In genomic region chrX:153974726-153975286, GRCh38 we compare ENCODE assay signal across 10 cellular contexts. TPM values are rescaled to one million over a fixed set of nuclear protein-coding genes. Genes with fewer than 3 reads are reported as not detected.
A peak's percentile ranks its signal among the peaks of the same experiment; 100 is the strongest.
DNase-seq lines count a peak whose midpoint lies in the region; ATAC-seq, FAIRE-seq and TF ChIP-seq lines count a peak whose summit lies in the region.
"Had no signal": no experiment of that assay in that cellular context is flagged by ENCODE, and none has a peak within 500 bp of the region (broad histone marks: within the 10 kb centered on the region; RNA-seq: fewer than 3 reads in every experiment).

No MANE protein-coding gene starts in this region.

- H3K36me3 ChIP-seq in PC-9 (ENCODE audit: low read depth), result no peaks in the 10 kb centered on the region
- no peaks in the 10 kb centered on the region for H3K36me3 ChIP-seq in H1 (ENCODE audit: control insufficient read depth in 2 of 4, insufficient read depth in 4 of 4, low read length in 3 of 4)
- H3K36me3 ChIP-seq in skeletal muscle tissue (ENCODE audit: control insufficient read depth in 3 of 3, insufficient read depth in 3 of 3, low read length in 3 of 3), result no peaks in the 10 kb centered on the region
- H3K36me3 ChIP-seq in aorta (ENCODE audit: control insufficient read depth in 1 of 2, insufficient read depth in 2 of 2, low read length in 1 of 2), result no peaks in the 10 kb centered on the region
- H3K36me3 ChIP-seq in GM23248 (ENCODE audit: low read depth), result no peaks in the 10 kb centered on the region

- H2AFZ ChIP-seq in PC-9 (no peak overlapping the region), H1 (ENCODE audit: low read length) (no peak overlapping the region), GM23248 (no peak overlapping the region)

- peak overlapping the region; percentile 86; the same call in 1 of the 2 replicates for H2AK5ac ChIP-seq in H1 (ENCODE audit: low read depth, low read length)

- H3F3A ChIP-seq in PC-9 (ENCODE audit: insufficient read depth, low read depth) (peaks cover 9% of the 10 kb centered on the region; the same call in 1 of the 2 replicates), GM23248 (ENCODE audit: insufficient read depth) (peaks cover 9% of the 10 kb centered on the region; the same call in 1 of the 2 replicates)

- H4K8ac ChIP-seq in H1 (ENCODE audit: extremely low read depth, insufficient read depth, low read length), result no peak overlapping the region; the same call in 1 of the 2 replicates

- H2BK20ac ChIP-seq in H1 (ENCODE audit: low read length), result no peak overlapping the region

- H3K79me1 ChIP-seq in H1 (ENCODE audit: low read depth, low read length), result peaks cover 2% of the 10 kb centered on the region; the same call in 1 of the 2 replicates

- POLR2A ChIA-PET in PC-9 (lab: Charles Lee; ENCODE audit: unreplicated experiment) (no interaction called here), H1 (lab: Charles Lee; ENCODE audit: partially characterized antibody) (interaction anchor here (1.1 to 4.6 kb wide), 2 partner anchors 35 to 48 kb away, joined by 8 to 43 read pairs; partner anchors contain the start of gene ARHGAP4)

- peak overlapping the region; percentile 78; the same call in 1 of the 2 replicates for H3K4me2 ChIP-seq in PC-9
- no peak overlapping the region for H3K4me2 ChIP-seq in H1 (ENCODE audit: insufficient read depth in 1 of 2, low read depth in 2 of 2, low read length in 2 of 2)
- H3K4me2 ChIP-seq in GM23248 (ENCODE audit: unreplicated experiment), result no peak overlapping the region

- H2BK5ac ChIP-seq in H1 (ENCODE audit: low read depth, low read length), result no peak overlapping the region; the same call in 1 of the 2 replicates

- 80% methylated on average over 2 of the region's 3 CpGs; no CpG with 5 or more reads in 1 of the 2 experiments for WGBS in H1 (ENCODE audit: extremely low coverage in 1 of 2, insufficient coverage in 1 of 2, insufficient read length in 1 of 2, insufficient replicate concordance in 2 of 2, low coverage in 1 of 2, low lambda C conversion rate in 2 of 2, missing lambda C conversion rate in 1 of 2), 2 experiments
- 83 to 87% methylated on average over 3 of the region's 3 CpGs for WGBS in aorta, 2 donors
- WGBS in GM23248 (ENCODE audit: low coverage in 1 of 2, low lambda C conversion rate in 2 of 2, missing lambda C conversion rate in 2 of 2), 2 experiments, result 80 to 100% methylated on average over 2 to 3 of the region's 3 CpGs

- no peak overlapping the region for H4K5ac ChIP-seq in H1 (ENCODE audit: insufficient read length, low read depth, low read length)

- H3K4me1 ChIP-seq in PC-9 (replicated peaks; ENCODE audit: insufficient read depth) (peaks cover 13% of the 10 kb centered on the region), H1 (replicated peaks in 1 of 4; ENCODE audit: control insufficient read depth in 3 of 4, insufficient read depth in 4 of 4, low read length in 3 of 4) (peaks cover 0 to 7% (median 2%) of the 10 kb centered on the region in 4 experiments; a peak in 3 of 7 replicates), skeletal muscle tissue (ENCODE audit: control insufficient read depth in 3 of 3, insufficient read depth in 3 of 3, low read length in 3 of 3) (peaks cover 16 to 23% (median 17%) of the 10 kb centered on the region in 3 donors), aorta (ENCODE audit: control insufficient read depth in 1 of 2, insufficient read depth in 2 of 2, low read length in 2 of 2) (peaks cover 0 to 4% of the 10 kb centered on the region in 2 donors), GM23248 (ENCODE audit: insufficient read depth) (peaks cover 8% of the 10 kb centered on the region)

- H3K4ac ChIP-seq in H1 (replicated peaks; ENCODE audit: insufficient read length, low read depth, low read length), result no peak overlapping the region

- intact Hi-C loops in PC-9 (cut with micrococcal nuclease; ENCODE audit: unreplicated experiment) (no loop called here), aorta (cut with DNase I) (no loop called here)

- DNase-seq in SIG-M5 treated with dmso at 0.1 percent for 504 hours (lab: John Stamatoyannopoulos, UW; ENCODE audit: unreplicated experiment) (peak; percentile 40), SIG-M5 (lab: John Stamatoyannopoulos, UW) (no peak), PC-9 (no peak), H1 (ENCODE audit: low read depth in 1 of 2, low spot score in 2 of 2) (no peak), aorta (no peak), GM23248 (no peak)
- DNase-seq in stimulated activated CD4-positive, alpha-beta T cell treated with anti-CD3 and anti-CD28 coated beads, Interleukin-12 subunit alpha, Interleukin-12 subunit beta, amount 100 ng/mL, for 4 hours, result no peak
- DNase-seq: activated CD4-positive, alpha-beta T cell treated with anti-CD3 and anti-CD28 coated beads for 4 hours; NCI-H1048 had no signal

- CTCF ChIA-PET in PC-9 (lab: Charles Lee) (no interaction called here), H1 (lab: Charles Lee; ENCODE audit: partially characterized antibody) (interaction anchor here (0.9 kb wide), 1 partner anchor 18 kb away, joined by 4 read pairs; no protein-coding TSS in a partner anchor)

- no peak overlapping the region for H2BK120ac ChIP-seq in H1 (replicated peaks; ENCODE audit: low read depth, low read length)

- BruUV-seq in PC-9 (replicated peaks; lab: Mats Ljungman, UMichigan), result no TSS peak

- H3K9ac ChIP-seq in H1 (replicated peaks in 1 of 4; ENCODE audit: extremely low read depth in 1 of 4, low read depth in 3 of 4, low read length in 3 of 4) (no peak overlapping the region), skeletal muscle tissue (ENCODE audit: low read depth in 1 of 3, low read length in 3 of 3) (no peak overlapping the region), GM23248 (no peak overlapping the region)

- no peak for ATAC-seq in aorta (ENCODE audit: low FRiP score)

- H3K4me3 ChIP-seq in PC-9 (no peak overlapping the region), H1 (ENCODE audit: extremely low read depth in 1 of 4, insufficient read depth in 2 of 4, low read depth in 3 of 4, low read length in 4 of 4) (no peak overlapping the region), skeletal muscle tissue (ENCODE audit: low read length in 3 of 3) (no peak overlapping the region), aorta (ENCODE audit: low read length in 2 of 2) (no peak overlapping the region), GM23248 (no peak overlapping the region)

- no peak for TF ChIP-seq EP300 in H1 (IDR thresholded peaks at IDR 0.05; ENCODE audit: borderline replicate concordance in 1 of 2, low read depth in 2 of 2, low read length in 2 of 2)

- in situ Hi-C loops in GM23248 (cut with MboI), result no loop called here

- no peak for FAIRE-seq in H1 (lab: Jason Lieb, UNC)

- H4K91ac ChIP-seq in H1 (replicated peaks; ENCODE audit: insufficient read length, low read length), result no peak overlapping the region

- H4K20me1 ChIP-seq in PC-9 (ENCODE audit: insufficient read depth) (peaks cover 2% of the 10 kb centered on the region), H1 (replicated peaks in 1 of 2; ENCODE audit: control insufficient read depth in 1 of 2, insufficient read depth in 2 of 2, low read length in 2 of 2) (peaks cover 0 to 1% of the 10 kb centered on the region in 2 experiments), GM23248 (ENCODE audit: insufficient read depth) (no peaks in the 10 kb centered on the region)

- H3K56ac ChIP-seq in H1 (replicated peaks; ENCODE audit: insufficient read length, low read depth, low read length), result no peak overlapping the region

- TF ChIP-seq RAD21 in H1 (IDR thresholded peaks at IDR 0.05 in 1 of 2, conservative IDR thresholded peaks at IDR 0.05 in 1 of 2; ENCODE audit: low read depth in 2 of 2, low read length in 2 of 2), result no peak

- no peak overlapping the region for H2BK15ac ChIP-seq in H1 (ENCODE audit: low read length)

- H2BK12ac ChIP-seq in H1 (ENCODE audit: low read depth, low read length), result no peak overlapping the region

- no peak overlapping the region for H3K23ac ChIP-seq in H1 (ENCODE audit: insufficient read length)

- 0 out of 2 replicates have a peak, but pooled peaks cover 4% of the 10 kb centered on the region for H3K23me2 ChIP-seq in H1 (ENCODE audit: low read depth, low read length)

- TF ChIP-seq CTCF in PC-9 (conservative IDR thresholded peaks at IDR 0.05), result no peak
- no peak for TF ChIP-seq CTCF in H1 (IDR thresholded peaks at IDR 0.05; ENCODE audit: control extremely low read depth in 1 of 3, insufficient read depth in 1 of 3, low read depth in 1 of 3, low read length in 3 of 3)

- no peak overlapping the region for H3K27ac ChIP-seq in PC-9
- no peak overlapping the region for H3K27ac ChIP-seq in H1 (ENCODE audit: low read depth, low read length)
- peak overlapping the region; percentile 83 for H3K27ac ChIP-seq in skeletal muscle tissue (ENCODE audit: low read depth, low read length)
- H3K27ac ChIP-seq in aorta (ENCODE audit: low read depth in 1 of 2, low read length in 2 of 2), result peak overlapping the region in 1 of 2 donors; percentile 3
- no peak overlapping the region for H3K27ac ChIP-seq in GM23248

- H3K9me3 ChIP-seq in PC-9 (ENCODE audit: insufficient read depth, low read depth), result no peaks in the 10 kb centered on the region
- H3K9me3 ChIP-seq in H1 (ENCODE audit: insufficient read depth in 2 of 2, low read depth in 1 of 2, low read length in 1 of 2), result no peaks in the 10 kb centered on the region
- H3K9me3 ChIP-seq in skeletal muscle tissue (ENCODE audit: control insufficient read depth in 3 of 3, low read length in 3 of 3), result no peaks in the 10 kb centered on the region
- no peaks in the 10 kb centered on the region for H3K9me3 ChIP-seq in aorta (ENCODE audit: control insufficient read depth, low read length)
- no peaks in the 10 kb centered on the region for H3K9me3 ChIP-seq in GM23248 (ENCODE audit: low read depth)

- peaks cover 24% of the 10 kb centered on the region for H3K79me2 ChIP-seq in PC-9 (ENCODE audit: low read depth)
- peaks cover under 1 to 9% of the 10 kb centered on the region in 2 experiments; a peak in 3 of 4 replicates for H3K79me2 ChIP-seq in H1 (ENCODE audit: control insufficient read depth in 1 of 2, insufficient read depth in 2 of 2, low read length in 2 of 2)
- peaks cover 36% of the 10 kb centered on the region for H3K79me2 ChIP-seq in GM23248 (ENCODE audit: insufficient read depth)

- no peaks in the 10 kb centered on the region for H3K9me2 ChIP-seq in PC-9 (ENCODE audit: insufficient read depth)
- H3K9me2 ChIP-seq in GM23248 (ENCODE audit: insufficient read depth), result no peaks in the 10 kb centered on the region

- H3K27me3 ChIP-seq in PC-9 (ENCODE audit: insufficient read depth, low read depth) (no peaks in the 10 kb centered on the region), H1 (replicated peaks in 1 of 4; ENCODE audit: control insufficient read depth in 3 of 4, extremely low read depth in 1 of 4, insufficient read depth in 3 of 4, low read length in 3 of 4) (no peaks in the 10 kb centered on the region), skeletal muscle tissue (ENCODE audit: control insufficient read depth in 3 of 3, insufficient read depth in 3 of 3, low read length in 3 of 3) (no peaks in the 10 kb centered on the region), aorta (ENCODE audit: control insufficient read depth in 1 of 2, insufficient read depth in 2 of 2, low read length in 1 of 2) (no peaks in the 10 kb centered on the region), GM23248 (replicated peaks; ENCODE audit: insufficient read depth) (no peaks in the 10 kb centered on the region)

- H3K14ac ChIP-seq in H1 (ENCODE audit: insufficient read length), result no peak overlapping the region

- TF ChIP-seq POLR2A in H1 (IDR thresholded peaks at IDR 0.05; ENCODE audit: control extremely low read depth in 1 of 2, low read depth in 2 of 2, low read length in 2 of 2), result no peak

- no peak overlapping the region for H3K18ac ChIP-seq in H1 (ENCODE audit: extremely low read depth, low read length)

RNA-seq across cellular contexts. Expression of gene TMEM187, which starts 2.3 kb away (rescaled TPM):
- total RNA-seq in PC-9 (2021), result 20.1 and 30.8 TPM in 2 replicates
- total RNA-seq in H1 (2021; fragmentation: NEBNext Ultra II Directional; extraction: Animal tissue kit (Norgen Biotek cat#: 25700)), result 2.7 and 5.0 TPM in 2 replicates
- polyA plus RNA-seq in H1 (2011; rRNA removed), result 14.5 and 16.2 TPM in 2 replicates
- polyA plus RNA-seq in H1 (2011; cell fraction: cytosol; rRNA removed), result 9.8 TPM
- polyA plus RNA-seq in H1 (2011; cell fraction: nucleus; rRNA removed), result 11.4 TPM
- 3.3 to 5.5 TPM (median 4.3 TPM) in 4 replicates for polyA plus RNA-seq in H1 (2012, experiment 1 of 2)
- 4.9 TPM for polyA plus RNA-seq in H1 (2012, experiment 2 of 2)
- 5.0 TPM for polyA plus RNA-seq in H1 (2013, experiment 1 of 2)
- polyA plus RNA-seq in H1 (2013, experiment 2 of 2), result 5.3 TPM
- 5.1 and 5.4 TPM in 2 replicates for polyA minus RNA-seq in H1 (2011; rRNA and poly(A)+ RNA removed)
- 2.9 TPM for polyA minus RNA-seq in H1 (2011; cell fraction: cytosol; rRNA and poly(A)+ RNA removed)
- polyA minus RNA-seq in H1 (2011; cell fraction: nucleus; rRNA and poly(A)+ RNA removed), result 3.2 TPM
- 2.1 TPM for total RNA-seq in skeletal muscle tissue
- 1 to 10 TPM; 3.8 to 8.6 TPM for total RNA-seq in aorta
- 1 to 10 TPM; 2.5 to 6.3 TPM for polyA plus RNA-seq in aorta
- total RNA-seq in GM23248 (2014; rRNA removed; shearing (Covaris generic)), result 7.6 and 9.9 TPM in 2 replicates
- 8.5 and 10.0 TPM in 2 replicates for polyA plus RNA-seq in GM23248 (2016; fragmentation: Nextera tagmentation; extraction: Ambion mirVana)

RNA-seq across cellular contexts. Expression of gene HCFC1, which starts 3.2 kb away (rescaled TPM):
- total RNA-seq in PC-9 (2021) (67.1 and 79.9 TPM in 2 replicates), skeletal muscle tissue (9.4 TPM), aorta (10 to 100 TPM; 41.6 to 41.8 TPM)
- total RNA-seq in H1 (2021; fragmentation: NEBNext Ultra II Directional; extraction: Animal tissue kit (Norgen Biotek cat#: 25700)), result 117 and 120 TPM in 2 replicates
- polyA plus RNA-seq in H1 (2011; rRNA removed) (24.9 and 44.8 TPM in 2 replicates), aorta (10 to 100 TPM in 1 of 2 donors, 1 to 10 TPM in 1; 6.5 to 20.3 TPM), GM23248 (2016; fragmentation: Nextera tagmentation; extraction: Ambion mirVana) (12.5 and 12.6 TPM in 2 replicates)
- polyA plus RNA-seq in H1 (2011; cell fraction: cytosol; rRNA removed), result 19.1 TPM
- polyA plus RNA-seq in H1 (2011; cell fraction: nucleus; rRNA removed), result 58.3 TPM
- polyA plus RNA-seq in H1 (2012, experiment 1 of 2), result 68.3 to 93.0 TPM (median 82.4 TPM) in 4 replicates
- polyA plus RNA-seq in H1 (2012, experiment 2 of 2), result 84.1 TPM
- polyA plus RNA-seq in H1 (2013, experiment 1 of 2), result 56.8 TPM
- 47.2 TPM for polyA plus RNA-seq in H1 (2013, experiment 2 of 2)
- 20.7 TPM in 2 replicates for polyA minus RNA-seq in H1 (2011; rRNA and poly(A)+ RNA removed)
- 67.4 TPM for polyA minus RNA-seq in H1 (2011; cell fraction: cytosol; rRNA and poly(A)+ RNA removed)
- 37.2 TPM for polyA minus RNA-seq in H1 (2011; cell fraction: nucleus; rRNA and poly(A)+ RNA removed)
- total RNA-seq in GM23248 (2014; rRNA removed; shearing (Covaris generic)), result 24.0 and 26.4 TPM in 2 replicates

RNA-seq across cellular contexts. Expression of gene RENBP, which starts 30.4 kb away (rescaled TPM):
- total RNA-seq in PC-9 (2021) (6.8 and 6.9 TPM in 2 replicates), skeletal muscle tissue (5.7 TPM), aorta (10 to 100 TPM; 13.1 to 20.9 TPM)
- 11.9 and 12.4 TPM in 2 replicates for total RNA-seq in H1 (2021; fragmentation: NEBNext Ultra II Directional; extraction: Animal tissue kit (Norgen Biotek cat#: 25700))
- polyA plus RNA-seq in H1 (2011; rRNA removed) (21.8 and 26.5 TPM in 2 replicates), aorta (10 to 100 TPM; 10.5 to 14.5 TPM), GM23248 (2016; fragmentation: Nextera tagmentation; extraction: Ambion mirVana) (not detected in 2 replicates)
- polyA plus RNA-seq in H1 (2011; cell fraction: cytosol; rRNA removed), result 27.0 TPM
- polyA plus RNA-seq in H1 (2011; cell fraction: nucleus; rRNA removed), result 34.6 TPM
- polyA plus RNA-seq in H1 (2012, experiment 1 of 2), result 10.0 to 21.2 TPM (median 17.8 TPM) in 4 replicates
- 7.8 TPM for polyA plus RNA-seq in H1 (2012, experiment 2 of 2)
- 6.4 TPM for polyA plus RNA-seq in H1 (2013, experiment 1 of 2)
- 4.9 TPM for polyA plus RNA-seq in H1 (2013, experiment 2 of 2)
- 5.5 and 9.2 TPM in 2 replicates for polyA minus RNA-seq in H1 (2011; rRNA and poly(A)+ RNA removed)
- polyA minus RNA-seq in H1 (2011; cell fraction: cytosol; rRNA and poly(A)+ RNA removed), result 4.0 TPM
- 6.6 TPM for polyA minus RNA-seq in H1 (2011; cell fraction: nucleus; rRNA and poly(A)+ RNA removed)
- 0.11 TPM in 1 of 2 replicates, not detected in the other for total RNA-seq in GM23248 (2014; rRNA removed; shearing (Covaris generic))

RNA-seq across cellular contexts. Expression of gene NAA10, which starts 40.0 kb away (rescaled TPM):
- total RNA-seq in PC-9 (2021) (181 and 189 TPM in 2 replicates), skeletal muscle tissue (13.6 TPM), aorta (10 to 100 TPM; 70.2 to 87.3 TPM)
- total RNA-seq in H1 (2021; fragmentation: NEBNext Ultra II Directional; extraction: Animal tissue kit (Norgen Biotek cat#: 25700)), result 98.1 and 98.8 TPM in 2 replicates
- polyA plus RNA-seq in H1 (2011; rRNA removed) (80.4 and 119 TPM in 2 replicates), aorta (100 to 1,000 TPM in 1 of 2 donors, 10 to 100 TPM in 1; 81.8 to 287 TPM), GM23248 (2016; fragmentation: Nextera tagmentation; extraction: Ambion mirVana) (161 and 166 TPM in 2 replicates)
- 119 TPM for polyA plus RNA-seq in H1 (2011; cell fraction: cytosol; rRNA removed)
- 118 TPM for polyA plus RNA-seq in H1 (2011; cell fraction: nucleus; rRNA removed)
- 97.2 to 140 TPM (median 123 TPM) in 4 replicates for polyA plus RNA-seq in H1 (2012, experiment 1 of 2)
- 131 TPM for polyA plus RNA-seq in H1 (2012, experiment 2 of 2)
- 119 TPM for polyA plus RNA-seq in H1 (2013, experiment 1 of 2)
- 110 TPM for polyA plus RNA-seq in H1 (2013, experiment 2 of 2)
- polyA minus RNA-seq in H1 (2011; rRNA and poly(A)+ RNA removed), result 52.7 and 54.6 TPM in 2 replicates
- polyA minus RNA-seq in H1 (2011; cell fraction: cytosol; rRNA and poly(A)+ RNA removed), result 42.9 TPM
- polyA minus RNA-seq in H1 (2011; cell fraction: nucleus; rRNA and poly(A)+ RNA removed), result 50.2 TPM
- 105 and 154 TPM in 2 replicates for total RNA-seq in GM23248 (2014; rRNA removed; shearing (Covaris generic))

RNA-seq across cellular contexts. Expression of gene IRAK1, which starts 44.9 kb away (rescaled TPM):
- total RNA-seq in PC-9 (2021), result 317 and 364 TPM in 2 replicates
- total RNA-seq in H1 (2021; fragmentation: NEBNext Ultra II Directional; extraction: Animal tissue kit (Norgen Biotek cat#: 25700)), result 41.7 and 47.2 TPM in 2 replicates
- 26.6 and 34.7 TPM in 2 replicates for polyA plus RNA-seq in H1 (2011; rRNA removed)
- 30.0 TPM for polyA plus RNA-seq in H1 (2011; cell fraction: cytosol; rRNA removed)
- polyA plus RNA-seq in H1 (2011; cell fraction: nucleus; rRNA removed), result 48.0 TPM
- polyA plus RNA-seq in H1 (2012, experiment 1 of 2), result 42.4 to 74.0 TPM (median 70.1 TPM) in 4 replicates
- 60.7 TPM for polyA plus RNA-seq in H1 (2012, experiment 2 of 2)
- polyA plus RNA-seq in H1 (2013, experiment 1 of 2), result 28.3 TPM
- 25.9 TPM for polyA plus RNA-seq in H1 (2013, experiment 2 of 2)
- polyA minus RNA-seq in H1 (2011; rRNA and poly(A)+ RNA removed), result 35.5 and 41.0 TPM in 2 replicates
- 54.9 TPM for polyA minus RNA-seq in H1 (2011; cell fraction: cytosol; rRNA and poly(A)+ RNA removed)
- 27.7 TPM for polyA minus RNA-seq in H1 (2011; cell fraction: nucleus; rRNA and poly(A)+ RNA removed)
- 11.0 TPM for total RNA-seq in skeletal muscle tissue
- total RNA-seq in aorta, result 10 to 100 TPM; 62.3 to 78.3 TPM
- polyA plus RNA-seq in aorta, result 10 to 100 TPM; 45.9 to 60.5 TPM
- total RNA-seq in GM23248 (2014; rRNA removed; shearing (Covaris generic)), result 45.3 and 54.7 TPM in 2 replicates
- 58.7 and 58.8 TPM in 2 replicates for polyA plus RNA-seq in GM23248 (2016; fragmentation: Nextera tagmentation; extraction: Ambion mirVana)
